12 cellular contexts compared by ENCODE assay signal in the genomic region with DNA sequence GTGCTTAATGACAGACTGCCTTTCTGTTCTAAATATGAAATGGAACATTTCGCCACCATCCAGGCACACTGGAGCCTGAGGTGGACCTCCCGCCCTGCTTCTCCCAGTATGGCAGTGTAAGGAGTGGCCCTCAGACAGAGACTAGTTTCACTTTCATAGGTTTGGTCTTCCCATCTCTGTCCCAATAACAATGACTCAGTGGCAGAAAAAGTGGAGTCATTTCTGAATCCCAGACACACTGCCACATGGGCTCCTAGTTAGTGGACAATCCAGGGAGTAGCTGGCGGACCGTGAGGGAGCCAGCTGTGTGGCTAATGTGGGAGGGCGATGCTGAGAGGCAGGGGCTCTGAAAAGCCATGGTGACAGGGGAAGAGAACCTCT.
DNase-seq lines count a peak whose midpoint lies in the region; ATAC-seq, FAIRE-seq and TF ChIP-seq lines count a peak whose summit lies in the region.
"Had no signal": no experiment of that assay in that cellular context is flagged by ENCODE, and none has a peak within 500 bp of the region (broad histone marks: within the 10 kb centered on the region; RNA-seq: fewer than 3 reads in every experiment).

No MANE protein-coding gene starts in this region.

- no peaks in the 10 kb centered on the region for H3K36me3 Mint-ChIP-seq in CD8-positive, alpha-beta memory T cell

- no peak for FAIRE-seq in bronchial epithelial cell (lab: Jason Lieb, UNC)

- H3K4me3 ChIP-seq in CD8-positive, alpha-beta memory T cell (ENCODE audit: low read length), result no peak overlapping the region
- H3K4me3 ChIP-seq in Loucy (ENCODE audit: low read length, poor library complexity, severe bottlenecking), result peak overlapping the region; percentile 5
- H3K4me3 ChIP-seq in bronchial epithelial cell (ENCODE audit: low read depth, low read length), result no peak overlapping the region

- H3K79me2 ChIP-seq in Loucy (ENCODE audit: insufficient read depth, low read length), result no peaks in the 10 kb centered on the region

- H3K27me3 ChIP-seq in CD8-positive, alpha-beta memory T cell (ENCODE audit: insufficient read depth, low read length, poor library complexity, severe bottlenecking), result no peaks in the 10 kb centered on the region
- H3K27me3 ChIP-seq in Loucy (ENCODE audit: insufficient read depth, low read length, poor library complexity, severe bottlenecking) (no peaks in the 10 kb centered on the region), bronchial epithelial cell (ENCODE audit: control insufficient read depth, insufficient read depth, low read length) (no peaks in the 10 kb centered on the region)

- no peak overlapping the region for H3K9ac ChIP-seq in Loucy (ENCODE audit: low read depth, low read length, poor library complexity, severe bottlenecking)

- no peaks in the 10 kb centered on the region for H3K4me1 ChIP-seq in CD8-positive, alpha-beta memory T cell (ENCODE audit: insufficient read depth, low read length)
- H3K4me1 ChIP-seq in Loucy (ENCODE audit: insufficient read depth, low read length, poor library complexity, severe bottlenecking), result no peaks in the 10 kb centered on the region

- no peak overlapping the region for H3K27ac ChIP-seq in CD8-positive, alpha-beta memory T cell (ENCODE audit: low read depth, low read length)
- H3K27ac ChIP-seq: WERI-Rb-1 had no signal

- H3K4me1 Mint-ChIP-seq in CD8-positive, alpha-beta memory T cell, result peaks cover 0 to 11% (median 3%) of the 10 kb centered on the region in 3 donors

- CTCF ChIA-PET in CD8-positive, alpha-beta memory T cell (lab: Charles Lee), result no interaction called here

- peak overlapping the region; percentile 44 for H3K4me2 ChIP-seq in Loucy (ENCODE audit: low read depth, low read length, poor library complexity, severe bottlenecking)

- no peaks in the 10 kb centered on the region for H3K9me2 ChIP-seq in Loucy (replicated peaks; ENCODE audit: low read depth, low read length)

- H3K4me3 Mint-ChIP-seq in CD8-positive, alpha-beta memory T cell, result peak overlapping the region in 4 of 7 donors; percentile 5 to 62 (median 24)

- POLR2A ChIA-PET in CD8-positive, alpha-beta memory T cell (lab: Charles Lee), result no interaction called here

- H3K36me3 ChIP-seq in CD8-positive, alpha-beta memory T cell (ENCODE audit: insufficient read depth, low read length), result no peaks in the 10 kb centered on the region
- H3K36me3 ChIP-seq in Loucy (ENCODE audit: insufficient read depth, low read length), result no peaks in the 10 kb centered on the region
- no peaks in the 10 kb centered on the region for H3K36me3 ChIP-seq in bronchial epithelial cell (ENCODE audit: control insufficient read depth, insufficient read depth, low read length)
- H3K36me3 ChIP-seq: WERI-Rb-1 had no signal

- no peak overlapping the region for H3K27ac Mint-ChIP-seq in CD8-positive, alpha-beta memory T cell

- no peaks in the 10 kb centered on the region for H3K9me3 ChIP-seq in CD8-positive, alpha-beta memory T cell (ENCODE audit: low read length)
- no peaks in the 10 kb centered on the region for H3K9me3 ChIP-seq in Loucy (ENCODE audit: insufficient read depth, low read depth, low read length)

- H2AFZ ChIP-seq in Loucy (ENCODE audit: low read length), result peak overlapping the region; percentile 91

- no peaks in the 10 kb centered on the region for H3F3A ChIP-seq in Loucy (ENCODE audit: low read depth)

- no peak for DNase-seq in CD8-positive, alpha-beta memory T cell
- DNase-seq in bronchial epithelial cell (ENCODE audit: low read depth), result peak; percentile 79
- DNase-seq in midbrain (lab: John Stamatoyannopoulos, UW), result peak; percentile 2
- no peak for DNase-seq in activated effector memory CD4-positive, alpha-beta T cell treated with Interleukin-2 at 50 U/mL for 16 hours
- DNase-seq in NCI-H146 (lab: John Stamatoyannopoulos, UW), result no peak
- DNase-seq in DMS79 treated with DMSO at 0.1 percent for 48 hours (lab: John Stamatoyannopoulos, UW), result no peak
- DNase-seq: anterior cingulate cortex, DMS153, NCI-H524 treated with DMSO at 0.1 percent for 48 hours, WERI-Rb-1 had no signal

- TF ChIP-seq CTCF in Loucy (conservative IDR thresholded peaks at IDR 0.05; ENCODE audit: low read length) (no peak), bronchial epithelial cell (IDR thresholded peaks at IDR 0.05; ENCODE audit: insufficient read depth, low read length, severe bottlenecking) (no peak)

- no peaks in the 10 kb centered on the region for H4K20me1 ChIP-seq in Loucy (ENCODE audit: insufficient read depth, low read length, poor library complexity, severe bottlenecking)

- H3K9me3 Mint-ChIP-seq in CD8-positive, alpha-beta memory T cell, result no peaks in the 10 kb centered on the region

- peaks cover 5 to 8% of the 10 kb centered on the region in 2 donors for H3K27me3 Mint-ChIP-seq in CD8-positive, alpha-beta memory T cell

- no peak for ATAC-seq in GM21786 (IDR thresholded peaks at IDR 0.05; ENCODE audit: unreplicated experiment)

Comparison
In these comparisons a context has a peak if more than half of its experiments do, and no peak if none do; other contexts are left out.
1. DNase-seq: peak in bronchial epithelial cell (single experiment) and midbrain (single experiment); none in CD8-positive, alpha-beta memory T cell (0 of 5), activated effector memory CD4-positive, alpha-beta T cell treated with Interleukin-2 at 50 U/mL for 16 hours (single experiment), NCI-H146 (single experiment) and DMS79 treated with DMSO at 0.1 percent for 48 hours (single experiment).